6 cellular contexts compared by ENCODE assay signal in the genomic region with DNA sequence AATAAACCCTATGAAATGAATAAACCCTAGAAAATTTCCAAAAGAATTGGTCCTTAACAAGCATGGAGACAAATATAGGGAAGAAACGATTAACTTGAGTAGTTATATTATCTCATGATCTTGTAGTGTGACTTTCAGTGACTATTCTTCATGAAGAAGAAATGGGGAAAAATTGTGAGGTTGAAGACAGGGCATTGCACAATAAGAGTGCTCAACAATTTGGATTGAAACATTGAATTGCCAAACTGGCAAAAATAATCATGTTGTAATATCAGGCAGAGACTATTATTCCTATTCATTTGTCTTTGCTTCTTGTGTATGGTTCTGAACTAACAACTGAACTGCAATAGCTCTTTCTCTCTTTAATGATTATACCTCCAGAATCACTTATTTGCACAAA.
"Had no signal": no experiment of that assay in that cellular context is flagged by ENCODE, and none has a peak within 500 bp of the region (broad histone marks: within the 10 kb centered on the region; RNA-seq: fewer than 3 reads in every experiment).

No MANE protein-coding gene starts in this region.

- H3K27ac ChIP-seq: HL-60, KMS-11 had no signal

- H3K4me2 ChIP-seq: KMS-11 had no signal

- H3K4me3 ChIP-seq: K562 had no signal

- ATAC-seq: K562 had no signal

- DNase-seq: KBM-7, KG1 had no signal

- FAIRE-seq: HTR-8/SVneo, K562 had no signal

- H3K9ac ChIP-seq: KMS-11 had no signal
